Comparison of ENCODE assay signal across 24 cellular contexts in genomic region chr16:49483251-49483650, GRCh38.
"Had no signal": no experiment of that assay in that cellular context is flagged by ENCODE, and none has a peak within 500 bp of the region (broad histone marks: within the 10 kb centered on the region; RNA-seq: fewer than 3 reads in every experiment).

No MANE protein-coding gene starts in this region.

- DNase-seq: activated CD4-positive, alpha-beta T cell treated with anti-CD3 and anti-CD28 coated beads, Interleukin-2, amount 10 ng/mL, durations not matched to agents 7 days and 5 days; activated CD8-positive, alpha-beta memory T cell treated with anti-CD3 and anti-CD28 coated beads, Interleukin-2, amount 10 ng/mL, durations not matched to agents 7 days and 5 days; activated CD8-positive, alpha-beta T cell treated with anti-CD3 and anti-CD28 coated beads for 36 hours; activated T-cell treated with anti-CD3 and anti-CD28 coated beads for 4 hours; brain microvascular endothelial cell; central memory CD4-positive, alpha-beta T cell; effector memory CD4-positive, alpha-beta T cell; foreskin keratinocyte; kidney; naive thymus-derived CD8-positive, alpha-beta T cell; small intestine; stimulated activated CD4-positive, alpha-beta T cell treated with anti-CD3 and anti-CD28 coated beads, Interleukin-15, amount 100 ng/mL, for 24 hours; stimulated activated CD4-positive, alpha-beta T cell treated with anti-CD3 and anti-CD28 coated beads, Interleukin-2, amount 100 ng/mL, for 48 hours; stimulated activated CD8-positive, alpha-beta memory T cell treated with anti-CD3 and anti-CD28 coated beads, Interleukin-4, amount 100 ng/mL, for 48 hours; stimulated activated naive CD4-positive, alpha-beta T cell; T-helper 2 cell had no signal

- ATAC-seq: activated CD8-positive, alpha-beta memory T cell treated with anti-CD3 and anti-CD28 coated beads, Interleukin-2, amount 10 ng/mL, durations not matched to agents 7 days and 5 days; activated CD8-positive, alpha-beta T cell treated with anti-CD3 and anti-CD28 coated beads for 36 hours; activated T-helper 17 cell treated with anti-CD3 and anti-CD28 coated beads, Interleukin-2, amount 50 U/mL, for 72 hours; foreskin keratinocyte; naive thymus-derived CD8-positive, alpha-beta T cell had no signal

- H3K4me3 ChIP-seq: lung had no signal

- H3K27me3 ChIP-seq: ascending aorta, brain microvascular endothelial cell, foreskin keratinocyte, pancreas had no signal

- H3K9me3 ChIP-seq: neutrophil, pancreas had no signal

- FAIRE-seq: colon, kidney, pancreas, small intestine had no signal

- H3K36me3 ChIP-seq: adrenal gland, ascending aorta, brain microvascular endothelial cell, neutrophil, pancreas, thoracic aorta had no signal

- H3K4me1 ChIP-seq: foreskin keratinocyte had no signal

- H3K27ac ChIP-seq: adrenal gland, ascending aorta, brain microvascular endothelial cell, foreskin keratinocyte, neutrophil, pancreas, thoracic aorta had no signal
